8 cellular contexts compared by ENCODE assay signal in the genomic region with DNA sequence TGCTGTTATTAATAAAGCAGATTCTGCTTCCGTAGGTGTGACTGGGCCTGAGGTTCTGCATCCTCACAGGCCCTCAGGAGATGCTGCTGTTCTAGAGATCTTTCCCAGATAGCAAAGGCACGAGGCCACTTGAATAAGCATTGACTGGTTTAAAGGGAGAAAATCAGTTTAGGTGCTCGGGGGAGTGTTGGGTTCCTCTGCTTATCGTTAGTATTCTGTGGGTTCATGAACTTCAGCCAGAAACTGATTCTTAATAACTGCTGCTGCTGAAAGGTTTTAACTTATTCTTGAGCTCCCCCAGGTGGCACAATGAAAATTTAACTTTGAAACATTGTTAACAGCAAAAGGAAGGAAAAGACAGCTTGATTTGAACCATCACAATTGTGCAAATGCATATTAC. TPM values are rescaled to one million over a fixed set of nuclear protein-coding genes. Genes with fewer than 3 reads are reported as not detected.
DNase-seq lines count a peak whose midpoint lies in the region; ATAC-seq, FAIRE-seq and TF ChIP-seq lines count a peak whose summit lies in the region.

No MANE protein-coding gene starts in this region.

- H3K27me3 ChIP-seq in GM12878 (replicated peaks in 1 of 2; ENCODE audit: control insufficient read depth in 2 of 2, insufficient read depth in 2 of 2, low read length in 1 of 2) (no peaks in the 10 kb centered on the region), aorta (ENCODE audit: control insufficient read depth in 1 of 2, insufficient read depth in 2 of 2, low read length in 1 of 2) (no peaks in the 10 kb centered on the region)

- peak; percentile 7 for FAIRE-seq in GM12878 (lab: Jason Lieb, UNC)

- no peak for TF ChIP-seq POLR2A in GM12878 (IDR thresholded peaks at IDR 0.05; ENCODE audit: low read depth, low read length)

- BruUV-seq in GM12878 (replicated peaks; lab: Mats Ljungman, UMichigan): no TSS peak

- peak overlapping the region in 8 of 10 donors; percentile 5 to 65 (median 44) for H3K4me3 Mint-ChIP-seq in naive thymus-derived CD8-positive, alpha-beta T cell

- H3K36me3 Mint-ChIP-seq in naive thymus-derived CD8-positive, alpha-beta T cell: peaks cover 23 to 87% (median 27%) of the 10 kb centered on the region in 3 donors

- H3K27me3 Mint-ChIP-seq in naive thymus-derived CD8-positive, alpha-beta T cell: no peaks in the 10 kb centered on the region

- intact Hi-C loops in GM12878 (cut with micrococcal nuclease; ENCODE audit: unreplicated experiment): loop anchor here (10.0 kb wide), 1 partner anchor 231 kb away; no protein-coding TSS in a partner anchor
- intact Hi-C loops in aorta (cut with DNase I): no loop called here

- H3K36me3 ChIP-seq in GM12878 (ENCODE audit: control insufficient read depth in 2 of 2, insufficient read depth in 2 of 2, low read length in 1 of 2) (no peaks in the 10 kb centered on the region), aorta (ENCODE audit: control insufficient read depth in 1 of 2, insufficient read depth in 2 of 2, low read length in 1 of 2) (peaks cover 3 to 4% of the 10 kb centered on the region in 2 donors)

- DNase-seq in NCI-H524 (lab: John Stamatoyannopoulos, UW): peak; percentile 6 to 47
- no peak for DNase-seq in NCI-H524 treated with DMSO at 0.1 percent for 48 hours (lab: John Stamatoyannopoulos, UW)
- DNase-seq in GM12878 (ENCODE audit: low read depth, low spot score): no peak
- peak in 4 of 10 donors; percentile 26 to 61 (median 54) for DNase-seq in naive thymus-derived CD8-positive, alpha-beta T cell
- DNase-seq in T-helper 1 cell: no peak
- DNase-seq in coronary artery (ENCODE audit: low spot score): no peak
- no peak for DNase-seq in aorta

- no peak overlapping the region for H3K4me2 ChIP-seq in GM12878 (ENCODE audit: control insufficient read depth, insufficient read depth)

- peak overlapping the region; percentile 74 to 88 (median 80) for H3K27ac Mint-ChIP-seq in naive thymus-derived CD8-positive, alpha-beta T cell

- no peak for ATAC-seq in GM12878
- ATAC-seq in naive thymus-derived CD8-positive, alpha-beta T cell: peak; percentile 58 to 65
- ATAC-seq in aorta (ENCODE audit: low FRiP score): no peak

- no peaks in the 10 kb centered on the region for H3K9me3 Mint-ChIP-seq in naive thymus-derived CD8-positive, alpha-beta T cell

- H3K9ac ChIP-seq in GM12878 (ENCODE audit: control insufficient read depth, insufficient read depth, low read length): no peak overlapping the region

- RAD21 ChIA-PET in GM12878 (lab: Charles Lee; ENCODE audit: unreplicated experiment): interaction anchor here (0.8 kb wide), 1 partner anchor 23 kb away, joined by 3 read pairs; no protein-coding TSS in a partner anchor

- SMC1A ChIA-PET in GM12878 (lab: Charles Lee; ENCODE audit: uncharacterized antibody, unreplicated experiment): interaction anchor here (0.6 to 1.3 kb wide), 3 partner anchors 8 to 788 kb away, joined by 3 read pairs; no protein-coding TSS in a partner anchor

- no peaks in the 10 kb centered on the region for H3K9me3 ChIP-seq in GM12878 (replicated peaks; ENCODE audit: control insufficient read depth, insufficient read depth, low read length)
- no peaks in the 10 kb centered on the region for H3K9me3 ChIP-seq in aorta (ENCODE audit: control insufficient read depth, low read length)

- in situ Hi-C loops in GM12878 (cut with MboI): no loop called here

- CTCF ChIA-PET in GM12878 (lab: Yijun Ruan, JAX): interaction anchor here (0.6 to 5.0 kb wide), 4 partner anchors 15 to 114 kb away, joined by 3 to 18 read pairs (median 6); no protein-coding TSS in a partner anchor

- POLR2A ChIA-PET in GM12878 (lab: Charles Lee): no interaction called here
- POLR2A ChIA-PET in naive thymus-derived CD8-positive, alpha-beta T cell (lab: Charles Lee): interaction anchor here (1.0 to 5.9 kb wide), 8 partner anchors 9 to 312 kb away, joined by 3 to 36 read pairs (median 7); partner anchors contain the start of genes ITGA6 and PDK1

- H3K79me2 ChIP-seq in GM12878 (ENCODE audit: control insufficient read depth, insufficient read depth, low read length): no peaks in the 10 kb centered on the region

- no peaks in the 10 kb centered on the region for H4K20me1 ChIP-seq in GM12878 (ENCODE audit: control insufficient read depth, insufficient read depth)

- no peaks in the 10 kb centered on the region for H3K4me1 ChIP-seq in GM12878 (ENCODE audit: control insufficient read depth, insufficient read depth, low read length)
- H3K4me1 ChIP-seq in aorta (ENCODE audit: control insufficient read depth in 1 of 2, insufficient read depth in 2 of 2, low read length in 2 of 2): no peaks in the 10 kb centered on the region

- H3K27ac ChIP-seq in GM12878 (ENCODE audit: control insufficient read depth, insufficient read depth): no peak overlapping the region
- no peak overlapping the region for H3K27ac ChIP-seq in coronary artery
- H3K27ac ChIP-seq in aorta (ENCODE audit: low read depth in 1 of 2, low read length in 2 of 2): no peak overlapping the region

- WGBS in GM12878 (ENCODE audit: insufficient coverage, insufficient replicate concordance, low lambda C conversion rate, missing lambda C conversion rate): 30% methylated on average over 4 of the region's 4 CpGs
- WGBS in aorta, 2 donors: 40 to 45% methylated on average over 4 of the region's 4 CpGs

- TF ChIP-seq RAD21 in GM12878 (IDR thresholded peaks at IDR 0.05; ENCODE audit: insufficient read depth, low read depth, low read length): peak; percentile 25

- TF ChIP-seq CTCF in LNCAP (IDR thresholded peaks at IDR 0.05) (peak; percentile 44; the same call in 1 of the 2 replicates), GM12878 (IDR thresholded peaks at IDR 0.05 in 2 of 3, conservative IDR thresholded peaks at IDR 0.05 in 1 of 3; ENCODE audit: control insufficient read depth in 2 of 3, extremely low read depth in 1 of 3, insufficient read depth in 1 of 3, low read depth in 3 of 3, low read length in 3 of 3) (peak in 2 of 3 experiments; percentile 28 to 39; a peak in 4 of 6 replicates), coronary artery (IDR thresholded peaks at IDR 0.05) (no peak)

- H3K4me1 Mint-ChIP-seq in naive thymus-derived CD8-positive, alpha-beta T cell: peaks cover 41 to 81% (median 72%) of the 10 kb centered on the region in 4 donors

- H3K4me3 ChIP-seq in GM12878: no peak overlapping the region
- no peak overlapping the region for H3K4me3 ChIP-seq in coronary artery
- no peak overlapping the region for H3K4me3 ChIP-seq in aorta (ENCODE audit: low read length in 2 of 2)

- TF ChIP-seq EP300 in GM12878 (IDR thresholded peaks at IDR 0.05; ENCODE audit: borderline replicate concordance in 1 of 2, control insufficient read depth in 1 of 2, low read depth in 2 of 2, low read length in 2 of 2): no peak

- H2AFZ ChIP-seq in GM12878 (ENCODE audit: control insufficient read depth, low read depth, low read length): no peak overlapping the region

TF ChIP-seq in GM12878, 131 proteins besides CTCF, POLR2A, EP300 and RAD21:
- TF ChIP-seq SMC3 (IDR thresholded peaks at IDR 0.05; ENCODE audit: borderline replicate concordance, low read length) (0 out of 2 replicates have a peak, but pooled peaks have one; percentile 16), FOS (IDR thresholded peaks at IDR 0.05; ENCODE audit: borderline replicate concordance, extremely low read depth, insufficient read length) (no peak), SMAD1 (IDR thresholded peaks at IDR 0.05; ENCODE audit: low read depth, partially characterized antibody) (no peak), MTA2 (IDR thresholded peaks at IDR 0.05; ENCODE audit: low read depth) (no peak), GATAD2B (conservative IDR thresholded peaks at IDR 0.05; ENCODE audit: low read depth) (no peak), TARDBP (IDR thresholded peaks at IDR 0.05; ENCODE audit: borderline replicate concordance) (no peak), RUNX3 (IDR thresholded peaks at IDR 0.05; ENCODE audit: low read length) (no peak), BMI1 (IDR thresholded peaks at IDR 0.05; ENCODE audit: borderline replicate concordance) (no peak)
- TF ChIP-seq, protein P1, sequence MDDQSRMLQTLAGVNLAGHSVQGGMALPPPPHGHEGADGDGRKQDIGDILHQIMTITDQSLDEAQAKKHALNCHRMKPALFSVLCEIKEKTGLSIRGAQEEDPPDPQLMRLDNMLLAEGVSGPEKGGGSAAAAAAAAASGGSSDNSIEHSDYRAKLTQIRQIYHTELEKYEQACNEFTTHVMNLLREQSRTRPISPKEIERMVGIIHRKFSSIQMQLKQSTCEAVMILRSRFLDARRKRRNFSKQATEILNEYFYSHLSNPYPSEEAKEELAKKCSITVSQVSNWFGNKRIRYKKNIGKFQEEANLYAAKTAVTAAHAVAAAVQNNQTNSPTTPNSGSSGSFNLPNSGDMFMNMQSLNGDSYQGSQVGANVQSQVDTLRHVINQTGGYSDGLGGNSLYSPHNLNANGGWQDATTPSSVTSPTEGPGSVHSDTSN (IDR thresholded peaks at IDR 0.05; ENCODE audit: insufficient replicate concordance, low read depth, low read length): no peak

RNA-seq across cellular contexts. Expression of gene ITGA6, which starts 56.9 kb away (rescaled TPM):
- total RNA-seq in GM12878 (2013; cell fraction: nucleolus; rRNA removed): not detected in 2 replicates
- total RNA-seq in GM12878 (2014; rRNA removed) (0.05 and 0.34 TPM in 2 replicates), GM12878 (2014; rRNA removed; fragmentation: Illumina TruSeq; extraction: Trizol) (0.09 and 0.22 TPM in 2 replicates), GM12878 (2021) (0.36 and 0.51 TPM in 2 replicates), aorta (10 to 100 TPM; 49.0 to 67.6 TPM)
- 0.04 TPM for polyA plus RNA-seq in GM12878 (2011; ENCODE audit: low read depth)
- polyA plus RNA-seq in GM12878 (2011; rRNA removed) (0.01 TPM in 1 of 2 replicates, not detected in the other), GM12878 (2014; fragmentation: Illumina TruSeq; extraction: Trizol) (0.08 and 0.16 TPM in 2 replicates), GM12878 (2014; fragmentation: Nextera tagmentation; extraction: Ambion mirVana) (under 1 TPM in 1 of 2 experiments, not detected in 1; 0.07 TPM), GM12878 (2014; rRNA removed) (0.01 and 0.06 TPM in 2 replicates), GM12878 (2016; fragmentation: Nextera tagmentation; extraction: Ambion mirVana) (under 1 TPM in 1 of 2 experiments, not detected in 1; 0.11 TPM), aorta (1 to 10 TPM in 1 of 2 donors, under 1 TPM in 1; 0.46 to 4.0 TPM)
- polyA plus RNA-seq in GM12878 (2011; cell fraction: cytosol; rRNA removed): 0.07 TPM in 1 of 2 replicates, not detected in the other
- polyA plus RNA-seq in GM12878 (2011; cell fraction: nucleus; rRNA removed): not detected in 2 replicates
- 0.36 and 0.41 TPM in 2 replicates for polyA plus RNA-seq in GM12878 (2012)
- 0.22 TPM in 1 of 2 replicates, not detected in the other for polyA minus RNA-seq in GM12878 (2011; rRNA and poly(A)+ RNA removed)
- not detected in 2 replicates for polyA minus RNA-seq in GM12878 (2011; cell fraction: cytosol; rRNA and poly(A)+ RNA removed)
- 0.10 TPM in 1 of 2 replicates, not detected in the other for polyA minus RNA-seq in GM12878 (2011; cell fraction: nucleus; rRNA and poly(A)+ RNA removed)
- total RNA-seq in naive thymus-derived CD8-positive, alpha-beta T cell: 100 to 1,000 TPM; 119 to 127 TPM
- 10 to 100 TPM; 58.4 to 80.0 (median 64.2) TPM for polyA plus RNA-seq in naive thymus-derived CD8-positive, alpha-beta T cell

Comparison
In these comparisons a context has a peak if more than half of its experiments do, and no peak if none do; other contexts are left out.
1. DNase-seq: peak in NCI-H524 (2 of 2); none in NCI-H524 treated with DMSO at 0.1 percent for 48 hours (single experiment), GM12878 (single experiment), T-helper 1 cell (0 of 5), coronary artery (single experiment) and aorta (0 of 2).
2. ATAC-seq: peak in naive thymus-derived CD8-positive, alpha-beta T cell (2 of 2); none in GM12878 (single experiment) and aorta (single experiment).
3. RNA of gene ITGA6, which starts 56.9 kb away (total RNA-seq): 119 to 127 TPM in naive thymus-derived CD8-positive, alpha-beta T cell and 49.0 to 67.6 TPM in aorta; 0.05 to 0.51 TPM in GM12878; every median in the first group is over 10 times any median in the second.